Comparison of ENCODE assay signal across 8 cellular contexts in genomic region chr15:62392411-62392810, GRCh38. TPM values are rescaled to one million over a fixed set of nuclear protein-coding genes. Genes with fewer than 3 reads are reported as not detected.
DNase-seq lines count a peak whose midpoint lies in the region; ATAC-seq lines count a peak whose summit lies in the region.

No MANE protein-coding gene starts in this region.

- in situ Hi-C loops in Caki2 (cut with HindIII; ENCODE audit: low pct_unique_long_range_greater_than_20kb, low sequenced_read_pairs) = no loop called here

- H3K4me1 ChIP-seq in ectodermal cell (ENCODE audit: control insufficient read depth, insufficient read depth, low read length) (no peaks in the 10 kb centered on the region), muscle layer of duodenum (ENCODE audit: control insufficient read depth in 1 of 2, insufficient read depth in 2 of 2, low read length in 2 of 2) (peaks cover 7 to 19% of the 10 kb centered on the region in 2 donors)

- H3K36me3 ChIP-seq in ectodermal cell (ENCODE audit: control insufficient read depth, insufficient read depth, low read length) (no peaks in the 10 kb centered on the region), muscle layer of duodenum (ENCODE audit: control insufficient read depth in 1 of 2, insufficient read depth in 2 of 2, low read length in 2 of 2) (no peaks in the 10 kb centered on the region)

- 38 to 43% methylated on average over 9 of the region's 9 CpGs for WGBS in ectodermal cell, 2 experiments

- peak; percentile 52 for DNase-seq in Caki2 (ENCODE audit: low read depth)
- peak; percentile 10 for DNase-seq in NAMALWA (ENCODE audit: low spot score)
- DNase-seq in NCI-H2227 treated with DMSO at 0.1 percent for 48 hours (lab: John Stamatoyannopoulos, UW) = no peak
- no peak for DNase-seq in D341Med (ENCODE audit: low spot score)

- H3K27ac ChIP-seq in ectodermal cell (ENCODE audit: insufficient read depth, low read depth, low read length, poor library complexity, severe bottlenecking) (no peak overlapping the region), muscle layer of duodenum (ENCODE audit: low read length) (peak overlapping the region; percentile 58)

- H3K9me3 ChIP-seq in ectodermal cell (ENCODE audit: control insufficient read depth, low read length) = no peaks in the 10 kb centered on the region
- no peaks in the 10 kb centered on the region for H3K9me3 ChIP-seq in muscle layer of duodenum (ENCODE audit: control insufficient read depth in 1 of 2, low read length in 2 of 2)

- H3K4me3 ChIP-seq in ectodermal cell (ENCODE audit: insufficient read depth, low read depth, low read length) = peak overlapping the region; percentile 72
- peak overlapping the region; percentile 85 to 99 for H3K4me3 ChIP-seq in muscle layer of duodenum (ENCODE audit: low read depth in 1 of 2, low read length in 2 of 2)

- ATAC-seq in GM18519 (IDR thresholded peaks at IDR 0.05; ENCODE audit: low FRiP score, unreplicated experiment) (no peak), GM21423 (IDR thresholded peaks at IDR 0.05; ENCODE audit: unreplicated experiment) (no peak)

- H3K27me3 ChIP-seq in ectodermal cell (ENCODE audit: control insufficient read depth, insufficient read depth, low read length, poor library complexity, severe bottlenecking) (peaks cover 18% of the 10 kb centered on the region), muscle layer of duodenum (ENCODE audit: low read depth, low read length) (no peaks in the 10 kb centered on the region)

RNA-seq across cellular contexts. Expression of gene TLN2, which starts 2.1 kb away (rescaled TPM):
- 9.4 and 13.6 TPM in 2 replicates for total RNA-seq in Caki2 (2014; rRNA removed; shearing (Covaris generic); ENCODE audit: low replicate concordance)
- polyA plus RNA-seq in ectodermal cell (2013, experiment 1 of 4) = 14.7 TPM
- 16.9 TPM for polyA plus RNA-seq in ectodermal cell (2013, experiment 2 of 4)
- polyA plus RNA-seq in ectodermal cell (2013, experiment 3 of 4) = 12.2 TPM
- 12.7 TPM for polyA plus RNA-seq in ectodermal cell (2013, experiment 4 of 4)

Comparison
In these comparisons a context has a peak if more than half of its experiments do, and no peak if none do; other contexts are left out.
1. DNase-seq: peak in Caki2 (single experiment) and NAMALWA (single experiment); none in NCI-H2227 treated with DMSO at 0.1 percent for 48 hours (single experiment) and D341Med (single experiment).